11 cellular contexts compared by ENCODE assay signal in the genomic region with DNA sequence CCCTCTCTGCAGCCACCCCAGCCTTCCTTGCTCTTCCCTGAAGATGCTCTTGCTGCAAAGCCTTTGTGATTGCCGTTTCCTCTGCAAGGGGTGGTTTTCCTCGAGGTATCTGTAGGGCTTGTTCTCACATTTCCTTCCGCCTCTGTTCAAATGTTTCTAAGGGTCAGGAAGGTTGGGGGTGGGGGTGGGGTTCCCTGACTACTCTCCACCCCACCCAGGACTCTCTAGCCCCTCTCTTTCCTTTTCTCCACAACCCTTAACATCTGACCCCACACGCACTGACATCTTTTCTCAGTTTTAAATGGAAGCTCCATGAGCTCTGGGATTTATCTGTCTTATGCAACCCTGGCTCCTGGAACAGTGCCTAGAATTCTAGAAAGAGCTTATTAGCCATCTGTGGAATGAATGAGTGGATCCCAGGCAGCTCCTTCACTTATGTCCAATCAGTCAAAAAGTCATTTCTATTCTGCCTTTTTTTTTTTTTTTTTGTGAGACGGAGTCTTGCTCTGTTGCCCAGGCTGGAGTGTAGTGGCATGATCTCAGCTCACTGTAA. TPM values are rescaled to one million over a fixed set of nuclear protein-coding genes. Genes with fewer than 3 reads are reported as not detected.
A peak's percentile ranks its signal among the peaks of the same experiment; 100 is the strongest.
DNase-seq lines count a peak whose midpoint lies in the region; TF ChIP-seq lines count a peak whose summit lies in the region.
"Had no signal": no experiment of that assay in that cellular context is flagged by ENCODE, and none has a peak within 500 bp of the region (broad histone marks: within the 10 kb centered on the region; RNA-seq: fewer than 3 reads in every experiment).

No MANE protein-coding gene starts in this region.

- CTCF ChIA-PET in mammary epithelial cell (lab: Charles Lee; ENCODE audit: low non-redundant PET): no interaction called here

- peaks cover 5% of the 10 kb centered on the region for H3K4me1 ChIP-seq in mammary epithelial cell (ENCODE audit: insufficient read depth, low read length)
- H3K4me1 ChIP-seq: A549 had no signal

- no peaks in the 10 kb centered on the region for H3K27me3 ChIP-seq in mammary epithelial cell (ENCODE audit: insufficient read depth, low read length)

- H3K9me3 ChIP-seq in mammary epithelial cell (replicated peaks; ENCODE audit: insufficient read depth, low read length): peaks cover 5% of the 10 kb centered on the region
- H3K9me3 ChIP-seq: lower lobe of right lung had no signal

- intact Hi-C loops in mammary epithelial cell (cut with micrococcal nuclease): no loop called here

- H4K20me1 ChIP-seq in mammary epithelial cell (ENCODE audit: insufficient read depth, low read length): no peaks in the 10 kb centered on the region

- H3K79me2 ChIP-seq in mammary epithelial cell (ENCODE audit: insufficient read depth, low read length): no peaks in the 10 kb centered on the region

- peak; percentile 25 for DNase-seq in NCI-H2227 (lab: John Stamatoyannopoulos, UW; ENCODE audit: unreplicated experiment)
- no peak for DNase-seq in NCI-H2227 treated with DMSO at 0.1 percent for 48 hours (lab: John Stamatoyannopoulos, UW)
- DNase-seq in mammary epithelial cell: peak; percentile 66
- DNase-seq in kidney glomerular epithelial cell (lab: John Stamatoyannopoulos, UW): peak; percentile 9
- DNase-seq in ureter (ENCODE audit: low spot score): peak; percentile 53
- DNase-seq in DMS53 (lab: John Stamatoyannopoulos, UW): no peak
- DNase-seq in NCI-H2081 treated with DMSO at 0.1 percent for 48 hours (lab: John Stamatoyannopoulos, UW): no peak
- DNase-seq in NCI-H526 (lab: John Stamatoyannopoulos, UW): no peak
- DNase-seq: lower lobe of right lung had no signal

- H2AFZ ChIP-seq in mammary epithelial cell (ENCODE audit: low read depth, low read length): no peak overlapping the region

- H3K4me2 ChIP-seq in mammary epithelial cell (ENCODE audit: insufficient read depth, low read depth, low read length): no peak overlapping the region
- H3K4me2 ChIP-seq: A549 had no signal

- H3K27ac ChIP-seq in mammary epithelial cell (ENCODE audit: insufficient read depth, low read depth, low read length): no peak overlapping the region
- H3K27ac ChIP-seq: A549, lower lobe of right lung had no signal

- dilution Hi-C loops in mammary epithelial cell (cut with HindIII; ENCODE audit: low sequenced_read_pairs): loop anchor here (5.0 kb wide), 1 partner anchor 42 kb away; no protein-coding TSS in a partner anchor

- H3K4me3 ChIP-seq in mammary epithelial cell (replicated peaks in 1 of 3; ENCODE audit: insufficient read depth in 1 of 3, low read depth in 2 of 3, low read length in 3 of 3): no peak overlapping the region
- H3K4me3 ChIP-seq: A549, GM12878, lower lobe of right lung had no signal

- no peaks in the 10 kb centered on the region for H3K36me3 ChIP-seq in mammary epithelial cell (ENCODE audit: insufficient read depth, low read length)
- H3K36me3 ChIP-seq: lower lobe of right lung had no signal

- no TSS peak for BruUV-seq in mammary epithelial cell (replicated peaks; lab: Mats Ljungman, UMichigan)

- no peak for TF ChIP-seq CTCF in mammary epithelial cell (conservative IDR thresholded peaks at IDR 0.05 in 1 of 2, IDR thresholded peaks at IDR 0.05 in 1 of 2; ENCODE audit: extremely low read depth in 1 of 2, insufficient read depth in 1 of 2, low read depth in 1 of 2, low read length in 2 of 2)

- in situ Hi-C loops in mammary epithelial cell (cut with MboI; ENCODE audit: low sequenced_read_pairs in 2 of 2): no loop called here

- no peak overlapping the region for H3K9ac ChIP-seq in mammary epithelial cell (ENCODE audit: insufficient read depth, low read length)

- WGBS in mammary epithelial cell (ENCODE audit: low coverage, missing lambda C conversion rate): 33% methylated on average over 4 of the region's 5 CpGs

RNA-seq across cellular contexts. Expression of a gene that starts 27.3 kb away (rescaled TPM):
- total RNA-seq in mammary epithelial cell: 10 to 100 TPM in 1 of 2 donors, 1 to 10 TPM in 1; 8.5 to 12.4 TPM
- polyA plus RNA-seq in mammary epithelial cell: 5.3 TPM
- 5.8 TPM for polyA minus RNA-seq in mammary epithelial cell
- 53.7 TPM for total RNA-seq in ureter

RNA-seq across cellular contexts. Expression of a gene that starts 47.2 kb away (rescaled TPM):
- total RNA-seq in mammary epithelial cell (1 to 10 TPM; 4.2 to 5.6 TPM), ureter (16.1 TPM)
- 2.9 TPM for polyA plus RNA-seq in mammary epithelial cell
- 4.0 TPM for polyA minus RNA-seq in mammary epithelial cell

Comparison
In these comparisons a context has a peak if more than half of its experiments do, and no peak if none do; other contexts are left out.
1. DNase-seq: peak in NCI-H2227 (single experiment), mammary epithelial cell (single experiment), kidney glomerular epithelial cell (single experiment) and ureter (single experiment); none in NCI-H2227 treated with DMSO at 0.1 percent for 48 hours (single experiment), DMS53 (single experiment), NCI-H2081 treated with DMSO at 0.1 percent for 48 hours (single experiment) and NCI-H526 (0 of 2).